ENCODE assay signal across 26 cellular contexts in the genomic region with DNA sequence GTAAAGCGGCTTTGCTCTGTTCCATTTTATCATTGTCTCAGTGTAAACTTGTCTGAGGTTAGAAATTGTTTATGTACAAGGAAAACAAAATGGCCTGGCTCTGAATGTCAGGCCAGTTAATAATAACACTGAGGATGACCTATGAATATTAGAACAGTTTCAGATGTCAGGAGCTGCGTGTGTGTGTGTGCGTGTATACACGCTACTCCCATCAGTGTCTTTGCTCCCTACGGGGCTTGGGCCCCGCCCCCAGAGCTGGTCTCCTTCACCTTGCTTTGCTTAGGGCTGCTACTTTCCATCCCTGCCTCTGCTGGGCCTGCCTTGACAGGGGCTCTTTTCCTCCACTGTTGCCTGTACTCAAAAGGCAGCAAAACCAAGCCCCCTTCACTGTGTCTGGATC.
DNase-seq lines count a peak whose midpoint lies in the region; ATAC-seq, FAIRE-seq and TF ChIP-seq lines count a peak whose summit lies in the region.
"Had no signal": no experiment of that assay in that cellular context is flagged by ENCODE, and none has a peak within 500 bp of the region (broad histone marks: within the 10 kb centered on the region; RNA-seq: fewer than 3 reads in every experiment).

No MANE protein-coding gene starts in this region.

- peak; percentile 25 for DNase-seq in AG09319 (ENCODE audit: extremely low read depth, low read depth)
- peak; percentile 57 for DNase-seq in NCI-H2227 treated with DMSO at 0.1 percent for 48 hours (lab: John Stamatoyannopoulos, UW)
- DNase-seq in H1 (ENCODE audit: low read depth in 1 of 2, low spot score in 2 of 2) = no peak
- DNase-seq in osteocyte (ENCODE audit: extremely low spot score, unreplicated experiment) = peak; percentile 85
- DNase-seq in NCI-H1092 (lab: John Stamatoyannopoulos, UW) = no peak
- no peak for DNase-seq in DMS 273 treated with DMSO at 0.1 percent for 48 hours (lab: John Stamatoyannopoulos, UW)
- DNase-seq: activated CD4-positive, alpha-beta T cell treated with anti-CD3 and anti-CD28 coated beads, Interleukin-2, amount 50 U/mL, for 1 hour; activated effector memory CD4-positive, alpha-beta T cell treated with Interleukin-2 at 50 U/mL for 16 hours; DMS79 treated with DMSO at 0.1 percent for 48 hours; Karpas-422; lower lobe of right lung; NCI-H2029; SW 1271; testis had no signal

- no peaks in the 10 kb centered on the region for H4K20me1 ChIP-seq in H1 (replicated peaks in 1 of 2; ENCODE audit: control insufficient read depth in 1 of 2, insufficient read depth in 2 of 2, low read length in 2 of 2)

- CTCF ChIA-PET in H1 (lab: Charles Lee; ENCODE audit: partially characterized antibody) = interaction anchor here (1.5 kb wide), 1 partner anchor 76 kb away, joined by 5 read pairs; no protein-coding TSS in a partner anchor

- no peak overlapping the region for H4K91ac ChIP-seq in H1 (replicated peaks; ENCODE audit: insufficient read length, low read length)

- no peak overlapping the region for H3K18ac ChIP-seq in H1 (ENCODE audit: extremely low read depth, low read length)

- no peak overlapping the region for H3K4me2 ChIP-seq in H1 (ENCODE audit: insufficient read depth in 1 of 2, low read depth in 2 of 2, low read length in 2 of 2)
- H3K4me2 ChIP-seq: hepatocyte had no signal

- no peak overlapping the region for H2AK5ac ChIP-seq in H1 (ENCODE audit: low read depth, low read length)

- H3K27me3 ChIP-seq in H1 (replicated peaks in 1 of 4; ENCODE audit: control insufficient read depth in 3 of 4, extremely low read depth in 1 of 4, insufficient read depth in 3 of 4, low read length in 3 of 4) = no peaks in the 10 kb centered on the region
- H3K27me3 ChIP-seq: hepatocyte, pancreas, testis had no signal

- WGBS in H1 (ENCODE audit: extremely low coverage in 1 of 2, insufficient coverage in 1 of 2, insufficient read length in 1 of 2, insufficient replicate concordance in 2 of 2, low coverage in 1 of 2, low lambda C conversion rate in 2 of 2, missing lambda C conversion rate in 1 of 2), 2 experiments = 90% methylated on average over 6 of the region's 6 CpGs; no CpG with 5 or more reads in 1 of the 2 experiments

- no peak for ATAC-seq in GM21529 (IDR thresholded peaks at IDR 0.05; ENCODE audit: unreplicated experiment)
- ATAC-seq: lower lobe of right lung; pancreas; sciatic nerve; stimulated activated memory B cell treated with anti-CD40 and anti-IgM and Interleukin-4, amounts not matched to agents 10 μg/mL and 1 μg/mL and 100 μg/mL, for 72 hours had no signal

- H3K36me3 ChIP-seq in H1 (ENCODE audit: control insufficient read depth in 2 of 4, insufficient read depth in 4 of 4, low read length in 3 of 4) = no peaks in the 10 kb centered on the region
- H3K36me3 ChIP-seq: HAP-1, lower lobe of right lung, pancreas had no signal

- no peak overlapping the region for H2BK5ac ChIP-seq in H1 (ENCODE audit: low read depth, low read length)

- H4K5ac ChIP-seq in H1 (ENCODE audit: insufficient read length, low read depth, low read length) = no peak overlapping the region

- H3K9ac ChIP-seq in H1 (replicated peaks in 1 of 4; ENCODE audit: extremely low read depth in 1 of 4, low read depth in 3 of 4, low read length in 3 of 4) = no peak overlapping the region

- no peaks in the 10 kb centered on the region for H3K36me3 Mint-ChIP-seq in osteocyte (ENCODE audit: unreplicated experiment)
- H3K36me3 Mint-ChIP-seq: brain; stimulated activated memory B cell treated with anti-CD40 and anti-IgM and Interleukin-4, amounts not matched to agents 10 μg/mL and 1 μg/mL and 100 μg/mL, for 72 hours had no signal

- peak overlapping the region; percentile 95 for H3K27ac Mint-ChIP-seq in osteocyte (ENCODE audit: unreplicated experiment)
- H3K27ac Mint-ChIP-seq: B cell; brain; stimulated activated memory B cell treated with anti-CD40 and anti-IgM and Interleukin-4, amounts not matched to agents 10 μg/mL and 1 μg/mL and 100 μg/mL, for 72 hours had no signal

- no peaks in the 10 kb centered on the region for H3K23me2 ChIP-seq in H1 (ENCODE audit: low read depth, low read length)

- no peak for FAIRE-seq in H1 (lab: Jason Lieb, UNC)
- FAIRE-seq: GM12892, islet of Langerhans, pancreas, TTC549 had no signal

- TF ChIP-seq CTCF in AG09319 (IDR thresholded peaks at IDR 0.05; ENCODE audit: low read depth, low read length) = no peak
- TF ChIP-seq CTCF in H1 (IDR thresholded peaks at IDR 0.05; ENCODE audit: control extremely low read depth in 1 of 3, insufficient read depth in 1 of 3, low read depth in 1 of 3, low read length in 3 of 3) = no peak
- no peak for TF ChIP-seq CTCF in osteocyte (IDR thresholded peaks at IDR 0.05)

- H3K56ac ChIP-seq in H1 (replicated peaks; ENCODE audit: insufficient read length, low read depth, low read length) = no peak overlapping the region

- TF ChIP-seq EP300 in H1 (IDR thresholded peaks at IDR 0.05; ENCODE audit: borderline replicate concordance in 1 of 2, low read depth in 2 of 2, low read length in 2 of 2) = no peak

- no peak for TF ChIP-seq RAD21 in H1 (IDR thresholded peaks at IDR 0.05 in 1 of 2, conservative IDR thresholded peaks at IDR 0.05 in 1 of 2; ENCODE audit: low read depth in 2 of 2, low read length in 2 of 2)

- no peak overlapping the region for H3K23ac ChIP-seq in H1 (ENCODE audit: insufficient read length)

- H3K9me3 ChIP-seq in H1 (ENCODE audit: insufficient read depth in 2 of 2, low read depth in 1 of 2, low read length in 1 of 2) = no peaks in the 10 kb centered on the region
- H3K9me3 ChIP-seq: HAP-1, lower lobe of right lung, pancreas, testis had no signal

- no peaks in the 10 kb centered on the region for H3K27me3 Mint-ChIP-seq in osteocyte (ENCODE audit: unreplicated experiment)
- H3K27me3 Mint-ChIP-seq: brain had no signal

- H3K9me3 Mint-ChIP-seq in osteocyte (ENCODE audit: unreplicated experiment) = peaks cover 4% of the 10 kb centered on the region
- H3K9me3 Mint-ChIP-seq: brain; stimulated activated memory B cell treated with anti-CD40 and anti-IgM and Interleukin-4, amounts not matched to agents 10 μg/mL and 1 μg/mL and 100 μg/mL, for 72 hours had no signal

- no peaks in the 10 kb centered on the region for H3K79me2 ChIP-seq in H1 (ENCODE audit: control insufficient read depth in 1 of 2, insufficient read depth in 2 of 2, low read length in 2 of 2)
- H3K79me2 ChIP-seq: hepatocyte had no signal

- no peak overlapping the region for H3K4me3 ChIP-seq in H1 (ENCODE audit: extremely low read depth in 1 of 4, insufficient read depth in 2 of 4, low read depth in 3 of 4, low read length in 4 of 4)
- H3K4me3 ChIP-seq: coronary artery, HAP-1, hepatocyte, lower lobe of right lung, pancreas, testis had no signal

- H2BK20ac ChIP-seq in H1 (ENCODE audit: low read length) = no peak overlapping the region

- H2AFZ ChIP-seq in H1 (ENCODE audit: low read length) = 0 out of 2 replicates have a peak overlapping the region, but pooled peaks have one; percentile 34
- H2AFZ ChIP-seq: hepatocyte had no signal

- H3K14ac ChIP-seq in H1 (ENCODE audit: insufficient read length) = no peak overlapping the region

- no peaks in the 10 kb centered on the region for H3K4me1 ChIP-seq in H1 (replicated peaks in 1 of 4; ENCODE audit: control insufficient read depth in 3 of 4, insufficient read depth in 4 of 4, low read length in 3 of 4)
- H3K4me1 ChIP-seq: lower lobe of right lung, pancreas, testis had no signal

- no peak overlapping the region for H3K27ac ChIP-seq in H1 (ENCODE audit: low read depth, low read length)
- H3K27ac ChIP-seq: coronary artery, hepatocyte, lower lobe of right lung, pancreas, testis had no signal

- peaks cover 72% of the 10 kb centered on the region for H3K4me1 Mint-ChIP-seq in osteocyte (ENCODE audit: unreplicated experiment)
- H3K4me1 Mint-ChIP-seq: B cell; stimulated activated memory B cell treated with anti-CD40 and anti-IgM and Interleukin-4, amounts not matched to agents 10 μg/mL and 1 μg/mL and 100 μg/mL, for 72 hours had no signal

- H3K4ac ChIP-seq in H1 (replicated peaks; ENCODE audit: insufficient read length, low read depth, low read length) = no peak overlapping the region

- H2BK12ac ChIP-seq in H1 (ENCODE audit: low read depth, low read length) = no peak overlapping the region

- POLR2A ChIA-PET in H1 (lab: Charles Lee; ENCODE audit: partially characterized antibody) = no interaction called here

- no peak for TF ChIP-seq POLR2A in H1 (IDR thresholded peaks at IDR 0.05; ENCODE audit: control extremely low read depth in 1 of 2, low read depth in 2 of 2, low read length in 2 of 2)

- H2BK15ac ChIP-seq in H1 (ENCODE audit: low read length) = no peak overlapping the region

- H2BK120ac ChIP-seq in H1 (replicated peaks; ENCODE audit: low read depth, low read length) = no peak overlapping the region

- no peaks in the 10 kb centered on the region for H3K79me1 ChIP-seq in H1 (ENCODE audit: low read depth, low read length)

- H3K4me3 Mint-ChIP-seq in osteocyte (ENCODE audit: unreplicated experiment) = no peak overlapping the region
- H3K4me3 Mint-ChIP-seq: B cell; brain; stimulated activated memory B cell treated with anti-CD40 and anti-IgM and Interleukin-4, amounts not matched to agents 10 μg/mL and 1 μg/mL and 100 μg/mL, for 72 hours had no signal

- peak overlapping the region; percentile 23; the same call in 1 of the 2 replicates for H4K8ac ChIP-seq in H1 (ENCODE audit: extremely low read depth, insufficient read depth, low read length)

TF ChIP-seq in H1, 55 proteins besides CTCF, POLR2A, EP300 and RAD21:
- TF ChIP-seq GABPA (IDR thresholded peaks at IDR 0.05; ENCODE audit: borderline replicate concordance, insufficient read depth, low read length) (no peak), CBX5 (IDR thresholded peaks at IDR 0.05; ENCODE audit: low read depth, low read length) (no peak), JUN (IDR thresholded peaks at IDR 0.05; ENCODE audit: low read depth, low read length) (no peak), RFX5 (IDR thresholded peaks at IDR 0.05; ENCODE audit: borderline replicate concordance, low read depth, low read length) (no peak), TCF12 (IDR thresholded peaks at IDR 0.05; ENCODE audit: low read depth, low read length) (no peak), BCL11A (IDR thresholded peaks at IDR 0.05; ENCODE audit: low read depth in 2 of 2, low read length in 2 of 2) (no peak), TBP (IDR thresholded peaks at IDR 0.05; ENCODE audit: low read depth, low read length) (no peak)
- TF ChIP-seq, protein P1, sequence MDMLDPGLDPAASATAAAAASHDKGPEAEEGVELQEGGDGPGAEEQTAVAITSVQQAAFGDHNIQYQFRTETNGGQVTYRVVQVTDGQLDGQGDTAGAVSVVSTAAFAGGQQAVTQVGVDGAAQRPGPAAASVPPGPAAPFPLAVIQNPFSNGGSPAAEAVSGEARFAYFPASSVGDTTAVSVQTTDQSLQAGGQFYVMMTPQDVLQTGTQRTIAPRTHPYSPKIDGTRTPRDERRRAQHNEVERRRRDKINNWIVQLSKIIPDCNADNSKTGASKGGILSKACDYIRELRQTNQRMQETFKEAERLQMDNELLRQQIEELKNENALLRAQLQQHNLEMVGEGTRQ (IDR thresholded peaks at IDR 0.05; ENCODE audit: low read length) = no peak

Comparison
In these comparisons a context has a peak if more than half of its experiments do, and no peak if none do; other contexts are left out.
1. DNase-seq: peak in AG09319 (single experiment), NCI-H2227 treated with DMSO at 0.1 percent for 48 hours (single experiment) and osteocyte (single experiment); none in H1 (0 of 2), NCI-H1092 (single experiment) and DMS 273 treated with DMSO at 0.1 percent for 48 hours (single experiment).